8 cellular contexts compared by ENCODE assay signal in genomic region chr15:55789066-55789660, GRCh38. TPM values are rescaled to one million over a fixed set of nuclear protein-coding genes. Genes with fewer than 3 reads are reported as not detected.
DNase-seq lines count a peak whose midpoint lies in the region; ATAC-seq and TF ChIP-seq lines count a peak whose summit lies in the region.

No MANE protein-coding gene starts in this region.

- H3K9me3 ChIP-seq in SJCRH30 (replicated peaks) = peaks cover 4% of the 10 kb centered on the region; the same call in 1 of the 2 replicates

- H3K27me3 ChIP-seq in SJCRH30 = no peaks in the 10 kb centered on the region

- H3K4me3 ChIP-seq in SJCRH30 = no peak overlapping the region

- peak; percentile 26 for DNase-seq in GM10266 (ENCODE audit: extremely low spot score)
- peak; percentile 41 to 45 for DNase-seq in SJCRH30
- DNase-seq in activated naive CD8-positive, alpha-beta T cell treated with anti-CD3 and anti-CD28 coated beads, Interleukin-2, amount 50 U/mL, for 24 hours = peak; percentile 67
- DNase-seq in neural crest cell (ENCODE audit: low read depth, low spot score) = no peak
- no peak for DNase-seq in foreskin melanocyte
- DNase-seq in Kasumi-1 (lab: John Stamatoyannopoulos, UW) = no peak
- DNase-seq in NCI-H1048 (lab: John Stamatoyannopoulos, UW) = no peak

- H3K4me3 Mint-ChIP-seq in activated naive CD8-positive, alpha-beta T cell treated with anti-CD3 and anti-CD28 coated beads, Interleukin-2, amount 50 U/mL, for 24 hours = no peak overlapping the region
- H3K4me3 Mint-ChIP-seq in neural crest cell = no peak overlapping the region

- peaks cover 4% of the 10 kb centered on the region for H3K27me3 Mint-ChIP-seq in activated naive CD8-positive, alpha-beta T cell treated with anti-CD3 and anti-CD28 coated beads, Interleukin-2, amount 50 U/mL, for 24 hours
- no peaks in the 10 kb centered on the region for H3K27me3 Mint-ChIP-seq in neural crest cell (ENCODE audit: low read depth)

- H3K36me3 ChIP-seq in SJCRH30 = no peaks in the 10 kb centered on the region

- peaks cover 23% of the 10 kb centered on the region for H3K4me1 ChIP-seq in SJCRH30

- H3K9me3 Mint-ChIP-seq in activated naive CD8-positive, alpha-beta T cell treated with anti-CD3 and anti-CD28 coated beads, Interleukin-2, amount 50 U/mL, for 24 hours = peaks cover 6% of the 10 kb centered on the region
- H3K9me3 Mint-ChIP-seq in neural crest cell = peaks cover 12% of the 10 kb centered on the region

- TF ChIP-seq CTCF in GM10266 (IDR thresholded peaks at IDR 0.05; ENCODE audit: control insufficient read depth, insufficient read depth, low read depth, missing control alignments) (peak; percentile 67), neural crest cell (conservative IDR thresholded peaks at IDR 0.05) (peak; percentile 57)

- no peaks in the 10 kb centered on the region for H3K36me3 Mint-ChIP-seq in activated naive CD8-positive, alpha-beta T cell treated with anti-CD3 and anti-CD28 coated beads, Interleukin-2, amount 50 U/mL, for 24 hours (ENCODE audit: low read depth)
- peaks cover 7% of the 10 kb centered on the region for H3K36me3 Mint-ChIP-seq in neural crest cell (ENCODE audit: low read depth)

- no peak overlapping the region for H3K27ac Mint-ChIP-seq in activated naive CD8-positive, alpha-beta T cell treated with anti-CD3 and anti-CD28 coated beads, Interleukin-2, amount 50 U/mL, for 24 hours
- H3K27ac Mint-ChIP-seq in neural crest cell (ENCODE audit: unreplicated experiment) = no peak overlapping the region

- ATAC-seq in activated naive CD8-positive, alpha-beta T cell treated with anti-CD3 and anti-CD28 coated beads, Interleukin-2, amount 50 U/mL, for 24 hours = no peak
- no peak for ATAC-seq in GM18867 (IDR thresholded peaks at IDR 0.05; ENCODE audit: unreplicated experiment)

- no peak overlapping the region for H3K27ac ChIP-seq in SJCRH30

- no peaks in the 10 kb centered on the region for H3K4me1 Mint-ChIP-seq in activated naive CD8-positive, alpha-beta T cell treated with anti-CD3 and anti-CD28 coated beads, Interleukin-2, amount 50 U/mL, for 24 hours
- H3K4me1 Mint-ChIP-seq in neural crest cell = peaks cover 47% of the 10 kb centered on the region

RNA-seq across cellular contexts. Expression of gene PRTG, which starts 46.2 kb away (rescaled TPM):
- total RNA-seq in SJCRH30 (2014; rRNA removed; shearing (Covaris generic)) = 43.5 and 50.3 TPM in 2 replicates
- 322 and 334 TPM in 2 replicates for total RNA-seq in neural crest cell

Comparison
In these comparisons a context has a peak if more than half of its experiments do, and no peak if none do; other contexts are left out.
1. DNase-seq: peak in GM10266 (single experiment), SJCRH30 (2 of 2) and activated naive CD8-positive, alpha-beta T cell treated with anti-CD3 and anti-CD28 coated beads, Interleukin-2, amount 50 U/mL, for 24 hours (single experiment); none in neural crest cell (single experiment), foreskin melanocyte (single experiment), Kasumi-1 (0 of 2) and NCI-H1048 (single experiment).